ENCODE assay signal across 33 cellular contexts in genomic region chr22:36551096-36551495, GRCh38.
"Had no signal": no experiment of that assay in that cellular context is flagged by ENCODE, and none has a peak within 500 bp of the region (broad histone marks: within the 10 kb centered on the region; RNA-seq: fewer than 3 reads in every experiment).

No MANE protein-coding gene starts in this region.

- H3K36me3 Mint-ChIP-seq: activated naive CD4-positive, alpha-beta T cell treated with anti-CD3 and anti-CD28 coated beads, Interleukin-2, amount 50 U/mL, for 72 hours had no signal

- H3K9me3 ChIP-seq: adrenal gland, body of pancreas, MG63, SJCRH30 had no signal

- H3K4me1 Mint-ChIP-seq: activated CD4-positive, alpha-beta T cell treated with anti-CD3 and anti-CD28 coated beads for 36 hours had no signal

- H3K9me3 Mint-ChIP-seq: activated CD4-positive, alpha-beta T cell treated with anti-CD3 and anti-CD28 coated beads, Interleukin-2, amount 10 ng/mL, durations not matched to agents 7 days and 5 days; activated naive CD4-positive, alpha-beta T cell treated with anti-CD3 and anti-CD28 coated beads for 36 hours; activated naive CD4-positive, alpha-beta T cell treated with anti-CD3 and anti-CD28 coated beads, Interleukin-2, amount 50 U/mL, for 72 hours; activated T-cell treated with anti-CD3 and anti-CD28 coated beads, Interleukin-2, amount 50 U/mL, for 4 hours; activated T-helper 1 cell treated with anti-CD3 and anti-CD28 coated beads, Interleukin-12 subunit alpha, Interleukin-12 subunit beta, Interleukin-2, Interleukin-4 antibody, amounts not matched to agents 30 ng/mL and 10 ng/mL and 1 ng/mL, durations not matched to agents 14 hours and 24 hours and 36 hours had no signal

- H3K36me3 ChIP-seq: adrenal gland, MG63, SJCRH30 had no signal

- FAIRE-seq: astrocyte, bronchial epithelial cell had no signal

- H3K27ac Mint-ChIP-seq: activated CD4-positive, alpha-beta T cell treated with anti-CD3 and anti-CD28 coated beads for 36 hours; activated CD4-positive, alpha-beta T cell treated with anti-CD3 and anti-CD28 coated beads, Interleukin-2, amount 10 ng/mL, durations not matched to agents 7 days and 5 days; activated CD8-positive, alpha-beta T cell treated with anti-CD3 and anti-CD28 coated beads, Interleukin-2, amount 10 ng/mL, durations not matched to agents 7 days and 5 days; activated naive CD4-positive, alpha-beta T cell treated with anti-CD3 and anti-CD28 coated beads for 36 hours; activated T-helper 1 cell treated with anti-CD3 and anti-CD28 coated beads, Interleukin-12 subunit alpha, Interleukin-12 subunit beta, Interleukin-2, Interleukin-4 antibody, amounts not matched to agents 30 ng/mL and 10 ng/mL and 1 ng/mL, durations not matched to agents 14 hours and 24 hours and 36 hours had no signal

- H3K4me3 ChIP-seq: adrenal gland, body of pancreas, MG63, SJCRH30, SK-N-MC had no signal

- H3K27me3 ChIP-seq: body of pancreas had no signal

- DNase-seq: activated CD4-positive, alpha-beta T cell treated with anti-CD3 and anti-CD28 coated beads for 36 hours; activated CD4-positive, alpha-beta T cell treated with anti-CD3 and anti-CD28 coated beads, Interleukin-2, amount 10 ng/mL, durations not matched to agents 7 days and 5 days; activated CD4-positive, alpha-beta T cell treated with anti-CD3 and anti-CD28 coated beads, Interleukin-2, amount 50 U/mL, for 48 hours; activated CD8-positive, alpha-beta memory T cell treated with anti-CD3 and anti-CD28 coated beads, Interleukin-2, amount 50 U/mL, for 4 hours; activated CD8-positive, alpha-beta T cell treated with anti-CD3 and anti-CD28 coated beads, Interleukin-2, amount 10 ng/mL, durations not matched to agents 7 days and 5 days; activated gamma-delta T cell treated with Interleukin-2 at 50 U/mL for 16 hours; activated naive CD4-positive, alpha-beta T cell treated with anti-CD3 and anti-CD28 coated beads for 36 hours; activated T-cell treated with anti-CD3 and anti-CD28 coated beads for 4 hours; activated T-cell treated with anti-CD3 and anti-CD28 coated beads, Interleukin-2, amount 50 U/mL, for 4 hours; adrenal gland; body of pancreas; caudate nucleus; Kasumi-1; KG1; MG63; NCI-H1048; NCI-H1105 treated with DMSO at 0.1 percent for 48 hours; NCI-H1436; NCI-H1694; NCI-H1930; NCI-H2081 treated with DMSO at 0.1 percent for 48 hours; NCI-H226; NCI-H524 treated with DMSO at 0.1 percent for 48 hours; SHP77; SJCRH30; T1000 had no signal

- H3K4me1 ChIP-seq: adrenal gland, SJCRH30 had no signal

- ATAC-seq: activated CD4-positive, alpha-beta T cell treated with anti-CD3 and anti-CD28 coated beads for 36 hours; activated CD4-positive, CD25-positive, alpha-beta regulatory T cell treated with anti-CD3 and anti-CD28 coated beads, Interleukin-2, amount 50 U/mL, for 24 hours; activated CD8-positive, alpha-beta T cell treated with anti-CD3 and anti-CD28 coated beads, Interleukin-2, amount 10 ng/mL, durations not matched to agents 7 days and 5 days; activated naive CD4-positive, alpha-beta T cell treated with anti-CD3 and anti-CD28 coated beads, Interleukin-2, amount 50 U/mL, for 72 hours; activated T-cell treated with anti-CD3 and anti-CD28 coated beads, Interleukin-2, amount 50 U/mL, for 4 hours; body of pancreas; Panc1 had no signal

- H3K27ac ChIP-seq: adrenal gland, body of pancreas, SJCRH30, SK-N-MC had no signal

- H3K4me3 Mint-ChIP-seq: activated CD4-positive, alpha-beta T cell treated with anti-CD3 and anti-CD28 coated beads for 36 hours; activated CD4-positive, alpha-beta T cell treated with anti-CD3 and anti-CD28 coated beads, Interleukin-2, amount 10 ng/mL, durations not matched to agents 7 days and 5 days; activated CD8-positive, alpha-beta T cell treated with anti-CD3 and anti-CD28 coated beads, Interleukin-2, amount 10 ng/mL, durations not matched to agents 7 days and 5 days; activated naive CD4-positive, alpha-beta T cell treated with anti-CD3 and anti-CD28 coated beads for 36 hours; activated T-cell treated with anti-CD3 and anti-CD28 coated beads, Interleukin-2, amount 50 U/mL, for 4 hours; activated T-helper 1 cell treated with anti-CD3 and anti-CD28 coated beads, Interleukin-12 subunit alpha, Interleukin-12 subunit beta, Interleukin-2, Interleukin-4 antibody, amounts not matched to agents 30 ng/mL and 10 ng/mL and 1 ng/mL, durations not matched to agents 14 hours and 24 hours and 36 hours had no signal
